Comparison of ENCODE assay signal across 11 cellular contexts in the genomic region with DNA sequence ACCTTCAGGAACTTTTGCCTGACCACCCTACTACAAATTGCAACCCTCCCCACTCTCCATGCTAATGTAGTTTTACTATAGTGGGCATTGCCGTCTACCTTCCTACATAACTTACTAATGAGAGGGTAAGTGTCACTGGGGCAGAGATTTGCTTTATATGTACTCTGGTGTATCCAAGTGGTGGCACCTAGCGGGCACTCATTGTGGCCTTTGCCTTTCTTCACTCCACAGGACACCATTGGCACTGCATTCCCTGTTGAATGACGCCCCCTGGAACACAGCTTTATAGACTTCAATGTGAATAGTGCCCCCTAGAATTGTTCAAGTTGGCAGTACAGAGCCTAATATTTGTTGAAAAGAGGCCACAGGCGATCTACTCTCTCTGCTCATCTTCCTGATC.
"Had no signal": no experiment of that assay in that cellular context is flagged by ENCODE, and none has a peak within 500 bp of the region (broad histone marks: within the 10 kb centered on the region; RNA-seq: fewer than 3 reads in every experiment).

No MANE protein-coding gene starts in this region.

- DNase-seq: activated CD4-positive, alpha-beta T cell treated with anti-CD3 and anti-CD28 coated beads, Interleukin-2, amount 10 ng/mL, durations not matched to agents 7 days and 5 days; activated CD8-positive, alpha-beta memory T cell treated with anti-CD3 and anti-CD28 coated beads for 24 hours; activated naive CD4-positive, alpha-beta T cell treated with anti-CD3 and anti-CD28 coated beads, Interleukin-2, amount 10 ng/mL, durations not matched to agents 7 days and 5 days; colonic mucosa; effector CD8-positive, alpha-beta T cell; left ventricle myocardium inferior; tibial artery had no signal

- H3K27ac ChIP-seq: colonic mucosa, left ventricle myocardium inferior, skin epidermis, tibial artery had no signal

- H3K9me3 ChIP-seq: colonic mucosa, left ventricle myocardium inferior, tibial artery had no signal

- H3K4me3 ChIP-seq: colonic mucosa, left ventricle myocardium inferior, skin epidermis, tibial artery had no signal

- H3K27me3 ChIP-seq: colonic mucosa, tibial artery had no signal

- H3K36me3 ChIP-seq: colonic mucosa, left ventricle myocardium inferior, tibial artery had no signal

- ATAC-seq: activated T-helper 17 cell treated with anti-CD3 and anti-CD28 coated beads, Interleukin-2, amount 50 U/mL, for 72 hours; stimulated activated effector memory CD8-positive, alpha-beta T cell treated with anti-CD3 and anti-CD28 coated beads, Interleukin-12 subunit alpha, Interleukin-12 subunit beta, amount 100 ng/mL, for 72 hours; WTC11 had no signal

- H3K4me1 ChIP-seq: colonic mucosa had no signal
